8 cellular contexts compared by ENCODE assay signal in genomic region chrX:49186125-49187027, GRCh38. TPM values are rescaled to one million over a fixed set of nuclear protein-coding genes. Genes with fewer than 3 reads are reported as not detected.
DNase-seq lines count a peak whose midpoint lies in the region; ATAC-seq and TF ChIP-seq lines count a peak whose summit lies in the region.

Gene PRICKLE3 (minus strand): TSS chrX:49186373. CDS start chrX:49186297, 76 bp downstream.

- peak; percentile 41 for TF ChIP-seq CTCF in CD8-positive, alpha-beta T cell (IDR thresholded peaks at IDR 0.05)
- TF ChIP-seq CTCF in WI38 (IDR thresholded peaks at IDR 0.05; ENCODE audit: low read depth, low read length): no peak

- peaks cover 8% of the 10 kb centered on the region for H3K4me1 ChIP-seq in CD8-positive, alpha-beta T cell (ENCODE audit: insufficient read depth, low read length)

- H3K36me3 ChIP-seq in CD8-positive, alpha-beta T cell (ENCODE audit: insufficient read depth, low read length): no peaks in the 10 kb centered on the region

- H3K4me3 ChIP-seq in CD8-positive, alpha-beta T cell (ENCODE audit: low read depth, low read length): peak within 1 kb of the TSS; percentile 58
- peak within 1 kb of the TSS; percentile 67 for H3K4me3 ChIP-seq in WI38 (ENCODE audit: low read depth, low read length)

- H3K27me3 ChIP-seq in CD8-positive, alpha-beta T cell (ENCODE audit: insufficient read depth, low read length): no peaks in the 10 kb centered on the region

- H3K4me1 Mint-ChIP-seq in CD8-positive, alpha-beta T cell (ENCODE audit: low read depth): peaks cover 15% of the 10 kb centered on the region
- peaks cover 19% of the 10 kb centered on the region for H3K4me1 Mint-ChIP-seq in central memory CD8-positive, alpha-beta T cell

- POLR2A ChIA-PET in CD8-positive, alpha-beta T cell (lab: Charles Lee): no interaction called here

- intact Hi-C loops in CD8-positive, alpha-beta T cell (cut with DNase I, micrococcal nuclease): loop anchor here (1.0 to 5.0 kb wide), 2 partner anchors 30 to 86 kb away; no protein-coding TSS in a partner anchor
- intact Hi-C loops in left colon (cut with DNase I, micrococcal nuclease): no loop called here

- H3K27me3 Mint-ChIP-seq in CD8-positive, alpha-beta T cell (ENCODE audit: low read depth): no peaks in the 10 kb centered on the region
- H3K27me3 Mint-ChIP-seq in central memory CD8-positive, alpha-beta T cell: no peaks in the 10 kb centered on the region

- no peak within 1 kb of the TSS for H3K27ac ChIP-seq in CD8-positive, alpha-beta T cell (ENCODE audit: low read depth, low read length)

- H3K27ac Mint-ChIP-seq in CD8-positive, alpha-beta T cell: peak within 1 kb of the TSS; percentile 52
- peak within 1 kb of the TSS; percentile 64 for H3K27ac Mint-ChIP-seq in central memory CD8-positive, alpha-beta T cell (ENCODE audit: low read depth)

- peak within 1 kb of the TSS; percentile 80 for H3K4me3 Mint-ChIP-seq in CD8-positive, alpha-beta T cell
- peak within 1 kb of the TSS; percentile 78 for H3K4me3 Mint-ChIP-seq in central memory CD8-positive, alpha-beta T cell

- peak in 6 of 7 experiments; percentile 47 to 80 (median 72) for DNase-seq in CD8-positive, alpha-beta T cell
- peak; percentile 20 for DNase-seq in NCI-H1694 (lab: John Stamatoyannopoulos, UW)
- DNase-seq in central memory CD8-positive, alpha-beta T cell (ENCODE audit: low spot score in 2 of 2): peak; percentile 40 to 55
- DNase-seq in left colon: peak; percentile 87 to 91
- peak; percentile 57 to 67 for DNase-seq in stimulated activated CD4-positive, alpha-beta T cell treated with anti-CD3 and anti-CD28 coated beads, Interleukin-4, amount 100 ng/mL, for 48 hours (ENCODE audit: low read depth in 2 of 2)

- no peaks in the 10 kb centered on the region for H3K9me3 ChIP-seq in CD8-positive, alpha-beta T cell (ENCODE audit: low read length)

- CTCF ChIA-PET in CD8-positive, alpha-beta T cell (lab: Charles Lee): interaction anchor here (1.1 to 1.2 kb wide), 2 partner anchors 20 to 44 kb away, joined by 3 to 5 read pairs; no protein-coding TSS in a partner anchor

- no peaks in the 10 kb centered on the region for H3K9me3 Mint-ChIP-seq in CD8-positive, alpha-beta T cell
- no peaks in the 10 kb centered on the region for H3K9me3 Mint-ChIP-seq in central memory CD8-positive, alpha-beta T cell

- peaks cover 9% of the 10 kb centered on the region for H3K36me3 Mint-ChIP-seq in CD8-positive, alpha-beta T cell
- H3K36me3 Mint-ChIP-seq in central memory CD8-positive, alpha-beta T cell (ENCODE audit: insufficient read depth): peaks cover 12% of the 10 kb centered on the region

- peak; percentile 22 for ATAC-seq in CD8-positive, alpha-beta T cell
- ATAC-seq in GM21528 (IDR thresholded peaks at IDR 0.05; ENCODE audit: low FRiP score, unreplicated experiment) (peak; percentile 29), left colon (peak; percentile 39), HG03457 (IDR thresholded peaks at IDR 0.05; ENCODE audit: unreplicated experiment) (no peak)
- no peak for ATAC-seq in central memory CD8-positive, alpha-beta T cell (replicated peaks; ENCODE audit: extremely low read depth, poor library complexity, severe bottlenecking)

RNA-seq across cellular contexts. Expression of gene PRICKLE3, which starts in this region (rescaled TPM):
- total RNA-seq in CD8-positive, alpha-beta T cell: 1 to 10 TPM in 1 of 2 experiments, under 1 TPM in 1; 0.98 to 1.5 TPM
- total RNA-seq in left colon: 10 to 100 TPM; 11.5 to 15.1 TPM

Comparison
In these comparisons a context has a peak if more than half of its experiments do, and no peak if none do; other contexts are left out.
1. RNA of gene PRICKLE3 (total RNA-seq): 11.5 to 15.1 TPM in left colon; 0.98 to 1.5 TPM in CD8-positive, alpha-beta T cell; every median in the first group is over 4 times any median in the second.
2. ATAC-seq: peak in CD8-positive, alpha-beta T cell (single experiment), GM21528 (single experiment) and left colon (single experiment); none in central memory CD8-positive, alpha-beta T cell (single experiment) and HG03457 (single experiment).
3. DNase-seq: peak in every context shown above with its lines; median percentile 89 in left colon; 72 in CD8-positive, alpha-beta T cell; 62 in stimulated activated CD4-positive, alpha-beta T cell treated with anti-CD3 and anti-CD28 coated beads, Interleukin-4, amount 100 ng/mL, for 48 hours; 48 in central memory CD8-positive, alpha-beta T cell; 20 in NCI-H1694.
4. intact Hi-C loops: an anchor here in CD8-positive, alpha-beta T cell (1.0 to 5.0 kb wide); none called in left colon.